In genomic region chr14:52269100-52269499, GRCh38 we compare ENCODE assay signal across 11 cellular contexts. TPM values are rescaled to one million over a fixed set of nuclear protein-coding genes. Genes with fewer than 3 reads are reported as not detected.
DNase-seq lines count a peak whose midpoint lies in the region; ATAC-seq, FAIRE-seq and TF ChIP-seq lines count a peak whose summit lies in the region.
"Had no signal": no experiment of that assay in that cellular context is flagged by ENCODE, and none has a peak within 500 bp of the region (broad histone marks: within the 10 kb centered on the region; RNA-seq: fewer than 3 reads in every experiment).

No MANE protein-coding gene starts in this region.

- H3K4me3 ChIP-seq in keratinocyte (ENCODE audit: control insufficient read depth in 2 of 3, extremely low read depth in 1 of 3, insufficient read depth in 2 of 3, low read depth in 1 of 3, low read length in 3 of 3) = no peak overlapping the region
- H3K4me3 ChIP-seq: A549, SJCRH30 had no signal

- H3K4me1 ChIP-seq in keratinocyte (ENCODE audit: control insufficient read depth, extremely low read depth, insufficient read depth, low read length) = peaks cover 5% of the 10 kb centered on the region
- H3K4me1 ChIP-seq: A549, SJCRH30 had no signal

- peaks cover 16% of the 10 kb centered on the region for H3K36me3 Mint-ChIP-seq in T-helper 2 cell treated with Interferon-gamma antibody and Interleukin-4, amounts not matched to agents 5 μg/mL and 100 μg/mL, for 36 hours (ENCODE audit: low read depth)
- H3K36me3 Mint-ChIP-seq in activated T-helper 2 cell treated with anti-CD3 and anti-CD28 coated beads, Interferon-gamma antibody, Interleukin-2, Interleukin-4, amounts not matched to agents 10 μg/mL and 5 μg/mL and 100 μg/mL, durations not matched to agents 14 hours and 24 hours and 36 hours (ENCODE audit: low read depth) = peaks cover 3% of the 10 kb centered on the region
- peaks cover 0 to 3% of the 10 kb centered on the region in 2 donors for H3K36me3 Mint-ChIP-seq in stimulated activated naive B cell treated with anti-CD40 and anti-IgM and Interleukin-4, amounts not matched to agents 10 μg/mL and 1 μg/mL and 100 μg/mL, for 72 hours

- DNase-seq in T-helper 2 cell treated with Interferon-gamma antibody and Interleukin-4, amounts not matched to agents 5 μg/mL and 100 μg/mL, for 36 hours (ENCODE audit: low spot score) = no peak
- DNase-seq in T-helper 2 cell (no peak), keratinocyte (ENCODE audit: low read depth, low spot score) (no peak)
- DNase-seq in activated T-helper 2 cell treated with anti-CD3 and anti-CD28 coated beads, Interferon-gamma antibody, Interleukin-2, Interleukin-4, amounts not matched to agents 10 μg/mL and 5 μg/mL and 100 μg/mL, durations not matched to agents 14 hours and 24 hours and 36 hours (ENCODE audit: low spot score) = no peak
- DNase-seq in stimulated activated naive B cell treated with anti-CD40 and anti-IgM and Interleukin-4, amounts not matched to agents 10 μg/mL and 1 μg/mL and 100 μg/mL, for 72 hours = no peak
- DNase-seq: NCI-H1092, SJCRH30 had no signal

- H3K9ac ChIP-seq in keratinocyte (ENCODE audit: control insufficient read depth, extremely low read depth, insufficient read depth, low read length) = no peak overlapping the region

- H3K4me1 Mint-ChIP-seq in T-helper 2 cell treated with Interferon-gamma antibody and Interleukin-4, amounts not matched to agents 5 μg/mL and 100 μg/mL, for 36 hours (ENCODE audit: low read depth) = peaks cover 45% of the 10 kb centered on the region
- H3K4me1 Mint-ChIP-seq in activated T-helper 2 cell treated with anti-CD3 and anti-CD28 coated beads, Interferon-gamma antibody, Interleukin-2, Interleukin-4, amounts not matched to agents 10 μg/mL and 5 μg/mL and 100 μg/mL, durations not matched to agents 14 hours and 24 hours and 36 hours (ENCODE audit: low read depth) = peaks cover 51% of the 10 kb centered on the region
- H3K4me1 Mint-ChIP-seq in stimulated activated naive B cell treated with anti-CD40 and anti-IgM and Interleukin-4, amounts not matched to agents 10 μg/mL and 1 μg/mL and 100 μg/mL, for 72 hours = peaks cover 31 to 50% of the 10 kb centered on the region in 2 donors

- H2AFZ ChIP-seq in keratinocyte (ENCODE audit: control insufficient read depth, low read length) = no peak overlapping the region

- peaks cover 39% of the 10 kb centered on the region for H3K27me3 ChIP-seq in keratinocyte (ENCODE audit: control insufficient read depth, extremely low read depth, insufficient read depth, low read length)
- H3K27me3 ChIP-seq: SJCRH30 had no signal

- intact Hi-C loops in activated T-helper 2 cell treated with anti-CD3 and anti-CD28 coated beads, Interferon-gamma antibody, Interleukin-2, Interleukin-4, amounts not matched to agents 10 μg/mL and 5 μg/mL and 100 μg/mL, durations not matched to agents 14 hours and 24 hours and 36 hours (cut with micrococcal nuclease) = no loop called here

- H3K79me2 ChIP-seq in keratinocyte (ENCODE audit: control insufficient read depth, insufficient read depth, low read length) = no peaks in the 10 kb centered on the region

- H3K36me3 ChIP-seq in keratinocyte (ENCODE audit: control insufficient read depth in 2 of 2, extremely low read depth in 1 of 2, insufficient read depth in 2 of 2, low read length in 2 of 2) = no peaks in the 10 kb centered on the region
- H3K36me3 ChIP-seq: SJCRH30 had no signal

- no peaks in the 10 kb centered on the region for H3K9me1 ChIP-seq in keratinocyte (ENCODE audit: control insufficient read depth, extremely low read depth, insufficient read depth, low read length)

- no peak overlapping the region for H3K27ac ChIP-seq in keratinocyte (ENCODE audit: control insufficient read depth, insufficient read depth, low read length)
- H3K27ac ChIP-seq: A549, SJCRH30 had no signal

- no peaks in the 10 kb centered on the region for H4K20me1 ChIP-seq in keratinocyte (ENCODE audit: control insufficient read depth, extremely low read depth, insufficient read depth, low read length)

- H3K4me2 ChIP-seq in keratinocyte (ENCODE audit: control insufficient read depth, extremely low read depth, insufficient read depth, low read depth, low read length) = peak overlapping the region; percentile 53
- H3K4me2 ChIP-seq: A549 had no signal

- H3K9me3 Mint-ChIP-seq in T-helper 2 cell treated with Interferon-gamma antibody and Interleukin-4, amounts not matched to agents 5 μg/mL and 100 μg/mL, for 36 hours = no peaks in the 10 kb centered on the region
- H3K9me3 Mint-ChIP-seq in activated T-helper 2 cell treated with anti-CD3 and anti-CD28 coated beads, Interferon-gamma antibody, Interleukin-2, Interleukin-4, amounts not matched to agents 10 μg/mL and 5 μg/mL and 100 μg/mL, durations not matched to agents 14 hours and 24 hours and 36 hours = no peaks in the 10 kb centered on the region
- H3K9me3 Mint-ChIP-seq in stimulated activated naive B cell treated with anti-CD40 and anti-IgM and Interleukin-4, amounts not matched to agents 10 μg/mL and 1 μg/mL and 100 μg/mL, for 72 hours = no peaks in the 10 kb centered on the region

- peak overlapping the region; percentile 91 for H3K4me3 Mint-ChIP-seq in T-helper 2 cell treated with Interferon-gamma antibody and Interleukin-4, amounts not matched to agents 5 μg/mL and 100 μg/mL, for 36 hours
- H3K4me3 Mint-ChIP-seq in activated T-helper 2 cell treated with anti-CD3 and anti-CD28 coated beads, Interferon-gamma antibody, Interleukin-2, Interleukin-4, amounts not matched to agents 10 μg/mL and 5 μg/mL and 100 μg/mL, durations not matched to agents 14 hours and 24 hours and 36 hours (ENCODE audit: low read depth) = peak overlapping the region; percentile 87
- H3K4me3 Mint-ChIP-seq in stimulated activated naive B cell treated with anti-CD40 and anti-IgM and Interleukin-4, amounts not matched to agents 10 μg/mL and 1 μg/mL and 100 μg/mL, for 72 hours = peak overlapping the region; percentile 81 to 82

- peaks cover 66% of the 10 kb centered on the region for H3K27me3 Mint-ChIP-seq in T-helper 2 cell treated with Interferon-gamma antibody and Interleukin-4, amounts not matched to agents 5 μg/mL and 100 μg/mL, for 36 hours (ENCODE audit: low read depth)
- peaks cover 57% of the 10 kb centered on the region for H3K27me3 Mint-ChIP-seq in activated T-helper 2 cell treated with anti-CD3 and anti-CD28 coated beads, Interferon-gamma antibody, Interleukin-2, Interleukin-4, amounts not matched to agents 10 μg/mL and 5 μg/mL and 100 μg/mL, durations not matched to agents 14 hours and 24 hours and 36 hours (ENCODE audit: low read depth)
- peaks cover 50 to 52% of the 10 kb centered on the region in 2 donors for H3K27me3 Mint-ChIP-seq in stimulated activated naive B cell treated with anti-CD40 and anti-IgM and Interleukin-4, amounts not matched to agents 10 μg/mL and 1 μg/mL and 100 μg/mL, for 72 hours

- FAIRE-seq in keratinocyte (lab: Jason Lieb, UNC) = no peak
- FAIRE-seq: A549 had no signal

- ATAC-seq in stimulated activated naive B cell treated with anti-CD40 and anti-IgM and Interleukin-4, amounts not matched to agents 10 μg/mL and 1 μg/mL and 100 μg/mL, for 72 hours (replicated peaks) = no peak
- no peak for ATAC-seq in GM21529 (IDR thresholded peaks at IDR 0.05; ENCODE audit: unreplicated experiment)
- no peak for ATAC-seq in HG03469 (IDR thresholded peaks at IDR 0.05; ENCODE audit: unreplicated experiment)
- ATAC-seq in GM18909 (IDR thresholded peaks at IDR 0.05; ENCODE audit: poor library complexity, unreplicated experiment) = no peak
- ATAC-seq: A549 had no signal

- dilution Hi-C loops in keratinocyte (cut with MboI; ENCODE audit: extremely low pct_ligation_motif_present, low sequenced_read_pairs) = no loop called here

- no peak for TF ChIP-seq CTCF in keratinocyte (optimal IDR thresholded peaks at IDR 0.05 in 1 of 3, IDR thresholded peaks at IDR 0.05 in 1 of 3, conservative IDR thresholded peaks at IDR 0.05 in 1 of 3; ENCODE audit: extremely low read depth in 1 of 3, insufficient read depth in 2 of 3, low read length in 3 of 3)

- H3K9me3 ChIP-seq in keratinocyte (ENCODE audit: control insufficient read depth, low read depth, low read length) = no peaks in the 10 kb centered on the region
- H3K9me3 ChIP-seq: A549, SJCRH30 had no signal

- no peak overlapping the region for H3K27ac Mint-ChIP-seq in T-helper 2 cell treated with Interferon-gamma antibody and Interleukin-4, amounts not matched to agents 5 μg/mL and 100 μg/mL, for 36 hours
- no peak overlapping the region for H3K27ac Mint-ChIP-seq in activated T-helper 2 cell treated with anti-CD3 and anti-CD28 coated beads, Interferon-gamma antibody, Interleukin-2, Interleukin-4, amounts not matched to agents 10 μg/mL and 5 μg/mL and 100 μg/mL, durations not matched to agents 14 hours and 24 hours and 36 hours
- no peak overlapping the region for H3K27ac Mint-ChIP-seq in stimulated activated naive B cell treated with anti-CD40 and anti-IgM and Interleukin-4, amounts not matched to agents 10 μg/mL and 1 μg/mL and 100 μg/mL, for 72 hours

RNA-seq across cellular contexts. Expression of gene PTGDR, which starts 1.6 kb away (rescaled TPM):
- 0.07 and 0.25 TPM in 2 replicates for total RNA-seq in activated T-helper 2 cell treated with anti-CD3 and anti-CD28 coated beads, Interferon-gamma antibody, Interleukin-2, Interleukin-4, amounts not matched to agents 10 μg/mL and 5 μg/mL and 100 μg/mL, durations not matched to agents 14 hours and 24 hours and 36 hours
- not detected in 3 replicates for polyA plus RNA-seq in keratinocyte
- not detected for polyA plus RNA-seq in keratinocyte (2011; ENCODE audit: low read depth)
- not detected in 2 replicates for polyA plus RNA-seq in keratinocyte (2011; cell fraction: cytosol; rRNA removed)
- polyA plus RNA-seq in keratinocyte (2011; cell fraction: nucleus; rRNA removed) = not detected in 2 replicates
- not detected in 2 replicates for polyA plus RNA-seq in keratinocyte (2012; ENCODE audit: low replicate concordance)
- polyA minus RNA-seq in keratinocyte = not detected in 3 replicates
- not detected for polyA minus RNA-seq in keratinocyte (2011; cell fraction: cytosol; rRNA and poly(A)+ RNA removed)
- polyA minus RNA-seq in keratinocyte (2011; cell fraction: nucleus; rRNA and poly(A)+ RNA removed) = not detected in 2 replicates
- total RNA-seq: SJCRH30 had no signal
- polyA plus RNA-seq: A549 had no signal

RNA-seq across cellular contexts. Expression of gene PTGER2, which starts 45.0 kb away (rescaled TPM):
- total RNA-seq in activated T-helper 2 cell treated with anti-CD3 and anti-CD28 coated beads, Interferon-gamma antibody, Interleukin-2, Interleukin-4, amounts not matched to agents 10 μg/mL and 5 μg/mL and 100 μg/mL, durations not matched to agents 14 hours and 24 hours and 36 hours = 53.3 and 54.1 TPM in 2 replicates
- polyA plus RNA-seq in keratinocyte = 0.05 to 0.31 TPM (median 0.28 TPM) in 3 replicates
- not detected for polyA plus RNA-seq in keratinocyte (2011; ENCODE audit: low read depth)
- polyA plus RNA-seq in keratinocyte (2011; cell fraction: cytosol; rRNA removed) = 0.10 and 0.24 TPM in 2 replicates
- 0.11 and 0.12 TPM in 2 replicates for polyA plus RNA-seq in keratinocyte (2011; cell fraction: nucleus; rRNA removed)
- polyA plus RNA-seq in keratinocyte (2012; ENCODE audit: low replicate concordance) = 0.44 TPM in 1 of 2 replicates, not detected in the other
- polyA minus RNA-seq in keratinocyte = 0.07 to 0.48 TPM in 2 of 3 replicates, not detected in the other
- polyA minus RNA-seq in keratinocyte (2011; cell fraction: cytosol; rRNA and poly(A)+ RNA removed) = not detected
- 0.63 TPM in 1 of 2 replicates, not detected in the other for polyA minus RNA-seq in keratinocyte (2011; cell fraction: nucleus; rRNA and poly(A)+ RNA removed)
